Comparison of ENCODE assay signal across 34 cellular contexts in the genomic region with DNA sequence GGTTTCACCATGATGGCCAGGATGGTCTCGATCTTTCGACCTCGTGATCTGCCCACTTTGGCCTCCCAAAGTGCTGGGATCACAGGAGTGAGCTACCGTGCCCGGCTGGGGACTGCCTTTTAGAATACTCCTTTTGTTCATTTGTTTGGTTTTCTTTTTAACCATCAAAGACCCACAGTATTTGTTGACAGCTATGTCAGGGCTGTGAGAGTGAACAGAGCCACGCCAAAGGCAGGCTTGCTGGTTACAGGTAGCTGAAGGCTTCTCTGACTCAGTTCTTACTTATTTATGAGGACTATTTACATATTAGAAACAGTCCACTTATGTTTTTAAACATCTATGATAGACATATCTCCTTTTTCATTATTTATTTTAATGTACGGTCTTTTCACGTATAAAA.
"Had no signal": no experiment of that assay in that cellular context is flagged by ENCODE, and none has a peak within 500 bp of the region (broad histone marks: within the 10 kb centered on the region; RNA-seq: fewer than 3 reads in every experiment).

No MANE protein-coding gene starts in this region.

- H3K36me3 ChIP-seq: adrenal gland, breast epithelium, cardiac muscle cell, colonic mucosa, esophagus squamous epithelium, WERI-Rb-1 had no signal

- DNase-seq: activated B cell treated with CpG ODN at 0.5 μM for 24 hours; activated CD4-positive, alpha-beta T cell treated with anti-CD3 and anti-CD28 coated beads for 48 hours; activated CD4-positive, alpha-beta T cell treated with anti-CD3 and anti-CD28 coated beads, Interleukin-2, amount 50 U/mL, for 1 hour; activated CD4-positive, alpha-beta T cell treated with anti-CD3 and anti-CD28 coated beads, Interleukin-2, amount 50 U/mL, for 48 hours; activated CD8-positive, alpha-beta memory T cell treated with anti-CD3 and anti-CD28 coated beads for 24 hours; activated CD8-positive, alpha-beta T cell treated with anti-CD3 and anti-CD28 coated beads for 36 hours; activated effector memory CD4-positive, alpha-beta T cell treated with anti-CD3 and anti-CD28 coated beads, Interleukin-2, amount 50 U/mL, for 16 hours; activated naive CD4-positive, alpha-beta T cell treated with anti-CD3 and anti-CD28 coated beads for 36 hours; activated naive CD8-positive, alpha-beta T cell treated with anti-CD3 and anti-CD28 coated beads for 36 hours; activated naive CD8-positive, alpha-beta T cell treated with anti-CD3 and anti-CD28 coated beads, Interleukin-2, amount 50 U/mL, for 24 hours; activated T-cell treated with anti-CD3 and anti-CD28 coated beads, Interleukin-2, amount 50 U/mL, for 4 hours; adrenal gland; amygdala; aorta; central memory CD4-positive, alpha-beta T cell; cerebellar nuclear complex; colonic mucosa; effector CD8-positive, alpha-beta T cell; esophagus squamous epithelium; head of caudate nucleus; T-helper 1 cell; T-helper 17 cell; T1000; WERI-Rb-1 had no signal

- H3K9me3 ChIP-seq: adrenal gland, colonic mucosa, esophagus squamous epithelium had no signal

- FAIRE-seq: endometrium, endothelial cell of umbilical vein, frontal cortex had no signal

- H3K27ac ChIP-seq: adrenal gland, breast epithelium, cardiac muscle cell, colonic mucosa, esophagus squamous epithelium, WERI-Rb-1 had no signal

- H3K27ac Mint-ChIP-seq: activated B cell treated with CpG ODN at 0.5 μM for 24 hours; activated CD8-positive, alpha-beta T cell treated with anti-CD3 and anti-CD28 coated beads for 36 hours; activated naive CD4-positive, alpha-beta T cell treated with anti-CD3 and anti-CD28 coated beads for 36 hours; activated naive CD4-positive, alpha-beta T cell treated with anti-CD3 and anti-CD28 coated beads, Interleukin-2, amount 50 U/mL, for 24 hours; activated naive CD8-positive, alpha-beta T cell treated with anti-CD3 and anti-CD28 coated beads for 36 hours; activated naive CD8-positive, alpha-beta T cell treated with anti-CD3 and anti-CD28 coated beads, Interleukin-2, amount 50 U/mL, for 24 hours; activated T-helper 2 cell treated with anti-CD3 and anti-CD28 coated beads, Interferon-gamma antibody, Interleukin-2, Interleukin-4, amounts not matched to agents 10 μg/mL and 5 μg/mL and 100 μg/mL, durations not matched to agents 14 hours and 24 hours and 36 hours; brain; T-helper 17 cell; T-helper 2 cell treated with Interferon-gamma antibody and Interleukin-4, amounts not matched to agents 5 μg/mL and 100 μg/mL, for 36 hours had no signal

- H3K9me3 Mint-ChIP-seq: activated B cell treated with CpG ODN at 0.5 μM for 24 hours; activated naive CD4-positive, alpha-beta T cell treated with anti-CD3 and anti-CD28 coated beads, Interleukin-2, amount 50 U/mL, for 24 hours; brain had no signal

- H3K27me3 ChIP-seq: adrenal gland, breast epithelium, cardiac muscle cell, colonic mucosa, esophagus squamous epithelium had no signal

- H3K4me3 ChIP-seq: adrenal gland, breast epithelium, cardiac muscle cell, colonic mucosa, esophagus squamous epithelium had no signal

- ATAC-seq: activated CD4-positive, CD25-positive, alpha-beta regulatory T cell treated with anti-CD3 and anti-CD28 coated beads, Interleukin-2, amount 50 U/mL, for 24 hours; activated CD8-positive, alpha-beta T cell treated with anti-CD3 and anti-CD28 coated beads for 36 hours; activated naive CD8-positive, alpha-beta T cell treated with anti-CD3 and anti-CD28 coated beads, Interleukin-2, amount 50 U/mL, for 24 hours; activated T-cell treated with anti-CD3 and anti-CD28 coated beads, Interleukin-2, amount 50 U/mL, for 4 hours; T-helper 17 cell had no signal

- H3K4me1 Mint-ChIP-seq: activated B cell treated with CpG ODN at 0.5 μM for 24 hours; activated naive CD4-positive, alpha-beta T cell treated with anti-CD3 and anti-CD28 coated beads, Interleukin-2, amount 50 U/mL, for 24 hours; activated naive CD8-positive, alpha-beta T cell treated with anti-CD3 and anti-CD28 coated beads for 36 hours; activated naive CD8-positive, alpha-beta T cell treated with anti-CD3 and anti-CD28 coated beads, Interleukin-2, amount 50 U/mL, for 24 hours; brain; T-helper 17 cell had no signal

- H3K4me1 ChIP-seq: adrenal gland, breast epithelium, colonic mucosa, esophagus squamous epithelium had no signal

- H3K4me3 Mint-ChIP-seq: activated B cell treated with CpG ODN at 0.5 μM for 24 hours; activated CD8-positive, alpha-beta T cell treated with anti-CD3 and anti-CD28 coated beads for 36 hours; activated naive CD4-positive, alpha-beta T cell treated with anti-CD3 and anti-CD28 coated beads for 36 hours; activated naive CD4-positive, alpha-beta T cell treated with anti-CD3 and anti-CD28 coated beads, Interleukin-2, amount 50 U/mL, for 24 hours; activated naive CD8-positive, alpha-beta T cell treated with anti-CD3 and anti-CD28 coated beads for 36 hours; activated naive CD8-positive, alpha-beta T cell treated with anti-CD3 and anti-CD28 coated beads, Interleukin-2, amount 50 U/mL, for 24 hours; activated T-cell treated with anti-CD3 and anti-CD28 coated beads, Interleukin-2, amount 50 U/mL, for 4 hours; brain; T-helper 17 cell; T-helper 2 cell treated with Interferon-gamma antibody and Interleukin-4, amounts not matched to agents 5 μg/mL and 100 μg/mL, for 36 hours had no signal

- H3K27me3 Mint-ChIP-seq: activated B cell treated with CpG ODN at 0.5 μM for 24 hours; activated CD8-positive, alpha-beta T cell treated with anti-CD3 and anti-CD28 coated beads for 36 hours; activated naive CD4-positive, alpha-beta T cell treated with anti-CD3 and anti-CD28 coated beads, Interleukin-2, amount 50 U/mL, for 24 hours; activated naive CD8-positive, alpha-beta T cell treated with anti-CD3 and anti-CD28 coated beads for 36 hours; activated naive CD8-positive, alpha-beta T cell treated with anti-CD3 and anti-CD28 coated beads, Interleukin-2, amount 50 U/mL, for 24 hours; T-helper 17 cell had no signal

- H3K36me3 Mint-ChIP-seq: activated naive CD8-positive, alpha-beta T cell treated with anti-CD3 and anti-CD28 coated beads for 36 hours; brain had no signal
